21 cellular contexts compared by ENCODE assay signal in genomic region chr4:80918004-80918403, GRCh38.
DNase-seq lines count a peak whose midpoint lies in the region; ATAC-seq and TF ChIP-seq lines count a peak whose summit lies in the region.
"Had no signal": no experiment of that assay in that cellular context is flagged by ENCODE, and none has a peak within 500 bp of the region (broad histone marks: within the 10 kb centered on the region; RNA-seq: fewer than 3 reads in every experiment).

No MANE protein-coding gene starts in this region.

- no peak overlapping the region for H4K12ac ChIP-seq in trophoblast cell (ENCODE audit: low read depth, low read length)

- H3K4me3 ChIP-seq in trophoblast cell (ENCODE audit: low read depth, low read length) (no peak overlapping the region), upper lobe of left lung (no peak overlapping the region)
- H3K4me3 ChIP-seq: colonic mucosa, gastrocnemius medialis, thyroid gland had no signal

- H3K27me3 ChIP-seq in trophoblast cell (ENCODE audit: insufficient read depth, low read length) (no peaks in the 10 kb centered on the region), upper lobe of left lung (no peaks in the 10 kb centered on the region)
- H3K27me3 ChIP-seq: colonic mucosa, gastrocnemius medialis, thyroid gland had no signal

- TF ChIP-seq CTCF in upper lobe of left lung (IDR thresholded peaks at IDR 0.05), result no peak

- DNase-seq in GM04504 (ENCODE audit: low read depth) (peak; percentile 4), OCI-M1 (lab: John Stamatoyannopoulos, UW) (peak; percentile 37), fibroblast of gingiva (ENCODE audit: low read depth) (peak; percentile 3), trophoblast cell (peak; percentile 3 to 66), AML-193 (lab: John Stamatoyannopoulos, UW) (no peak), HK-2 (ENCODE audit: unreplicated experiment) (no peak), upper lobe of left lung (no peak)
- DNase-seq: activated CD4-positive, alpha-beta T cell treated with anti-CD3 and anti-CD28 coated beads for 4 hours; CD8-positive, alpha-beta memory T cell; colonic mucosa; DMS53; gastrocnemius medialis; left cardiac atrium; naive thymus-derived CD8-positive, alpha-beta T cell; NCI-H1417 treated with DMSO at 0.1 percent for 48 hours; NCI-H2107; NCI-H526; thyroid gland had no signal

- no peaks in the 10 kb centered on the region for H3K79me2 ChIP-seq in trophoblast cell (ENCODE audit: control insufficient read depth, insufficient read depth, low read length, poor library complexity)
- H3K79me2 ChIP-seq: parathyroid adenoma had no signal

- H3K4me1 ChIP-seq in trophoblast cell (ENCODE audit: control insufficient read depth in 1 of 2, insufficient read depth in 2 of 2, low read length in 2 of 2) (peaks cover 0 to 3% of the 10 kb centered on the region in 2 experiments), upper lobe of left lung (no peaks in the 10 kb centered on the region)
- H3K4me1 ChIP-seq: colonic mucosa, gastrocnemius medialis, parathyroid adenoma, thyroid gland had no signal

- H3K4ac ChIP-seq in trophoblast cell (ENCODE audit: low read depth, low read length), result no peak overlapping the region

- no peak overlapping the region for H2BK5ac ChIP-seq in trophoblast cell (ENCODE audit: low read depth, low read length, poor library complexity)

- no peak overlapping the region for H2AFZ ChIP-seq in trophoblast cell (ENCODE audit: insufficient read depth, low read length, poor library complexity)
- H2AFZ ChIP-seq: parathyroid adenoma had no signal

- H3K23ac ChIP-seq in trophoblast cell (ENCODE audit: low read length), result no peak overlapping the region

- H3K27ac ChIP-seq in trophoblast cell (ENCODE audit: low read depth, low read length), result no peak overlapping the region
- H3K27ac ChIP-seq in upper lobe of left lung, result no peak overlapping the region
- H3K27ac ChIP-seq: colonic mucosa, gastrocnemius medialis, parathyroid adenoma, thyroid gland had no signal

- no peak overlapping the region for H2BK120ac ChIP-seq in trophoblast cell (ENCODE audit: insufficient read depth, low read length, poor library complexity)

- H3K4me2 ChIP-seq in trophoblast cell (ENCODE audit: low read length), result no peak overlapping the region

- no peak overlapping the region for H3K18ac ChIP-seq in trophoblast cell (ENCODE audit: low read length)

- TF ChIP-seq POLR2A in upper lobe of left lung (IDR thresholded peaks at IDR 0.05), result no peak

- H3K9me3 ChIP-seq in trophoblast cell (ENCODE audit: insufficient read depth, low read depth, low read length) (peaks cover 2% of the 10 kb centered on the region), upper lobe of left lung (no peaks in the 10 kb centered on the region)
- H3K9me3 ChIP-seq: colonic mucosa, gastrocnemius medialis, thyroid gland had no signal

- H4K91ac ChIP-seq in trophoblast cell (ENCODE audit: low read depth, low read length), result no peak overlapping the region

- TF ChIP-seq EP300 in upper lobe of left lung (IDR thresholded peaks at IDR 0.05), result no peak

- no peak overlapping the region for H3K14ac ChIP-seq in trophoblast cell (ENCODE audit: low read length)

- H4K8ac ChIP-seq in trophoblast cell (ENCODE audit: low read depth, low read length), result no peak overlapping the region

- H3K9ac ChIP-seq in trophoblast cell (ENCODE audit: low read length), result no peak overlapping the region
- H3K9ac ChIP-seq: parathyroid adenoma had no signal

- no peaks in the 10 kb centered on the region for H3K36me3 ChIP-seq in trophoblast cell (ENCODE audit: control insufficient read depth in 1 of 2, insufficient read depth in 2 of 2, low read length in 2 of 2)
- H3K36me3 ChIP-seq in upper lobe of left lung, result no peaks in the 10 kb centered on the region
- H3K36me3 ChIP-seq: colonic mucosa, gastrocnemius medialis, thyroid gland had no signal

- H3K79me1 ChIP-seq in trophoblast cell (ENCODE audit: low read length), result no peaks in the 10 kb centered on the region

- no peak for ATAC-seq in upper lobe of left lung (ENCODE audit: low FRiP score in 2 of 2)
- ATAC-seq: gastrocnemius medialis; naive thymus-derived CD8-positive, alpha-beta T cell; Right ventricle myocardium inferior; stimulated activated effector memory CD8-positive, alpha-beta T cell treated with anti-CD3 and anti-CD28 coated beads, Interleukin-12 subunit alpha, Interleukin-12 subunit beta, amount 100 ng/mL, for 72 hours had no signal

- no peak overlapping the region for H2BK12ac ChIP-seq in trophoblast cell (ENCODE audit: low read length)

- no peak overlapping the region for H2AK5ac ChIP-seq in trophoblast cell (ENCODE audit: low read length)

Comparison
In these comparisons a context has a peak if more than half of its experiments do, and no peak if none do; other contexts are left out.
1. DNase-seq: peak in GM04504 (single experiment), OCI-M1 (single experiment), fibroblast of gingiva (single experiment) and trophoblast cell (2 of 2); none in AML-193 (0 of 2), HK-2 (single experiment) and upper lobe of left lung (0 of 2).